Comparison of ENCODE assay signal across 1 cellular context in the genomic region with DNA sequence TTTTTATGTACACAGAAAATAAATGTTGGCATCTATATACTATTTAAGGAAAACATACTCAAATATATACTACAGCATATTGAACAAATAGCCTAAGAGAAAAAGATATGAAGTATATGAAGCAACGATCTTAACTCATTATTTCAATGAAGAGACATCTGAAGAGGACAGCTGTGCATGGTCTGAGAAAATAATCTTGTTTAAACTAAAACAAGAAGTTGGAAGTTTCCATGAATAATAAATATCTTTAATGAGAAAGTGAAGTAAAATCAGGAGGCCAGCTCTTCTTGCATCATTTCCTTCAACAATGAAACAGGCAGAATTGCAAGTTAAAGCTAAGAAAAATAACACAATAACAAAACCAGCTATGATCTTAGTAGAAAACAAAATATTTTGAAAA.
TF ChIP-seq lines count a peak whose summit lies in the region.

No MANE protein-coding gene starts in this region.

TF ChIP-seq in HepG2, 621 proteins besides CTCF, POLR2A, EP300 and RAD21 (continued from another document):
- TF ChIP-seq MAZ (IDR thresholded peaks at IDR 0.05; ENCODE audit: borderline replicate concordance, low read depth, low read length) (no peak), MAZ (CRISPR knock-in tag; IDR thresholded peaks at IDR 0.05; ENCODE audit: low read depth) (no peak)
TF ChIP-seq in HepG2: peak in this region for 0.
